Comparison of ENCODE assay signal across 30 cellular contexts in genomic region chr5:114314061-114314460, GRCh38. TPM values are rescaled to one million over a fixed set of nuclear protein-coding genes. Genes with fewer than 3 reads are reported as not detected.
"Had no signal": no experiment of that assay in that cellular context is flagged by ENCODE, and none has a peak within 500 bp of the region (broad histone marks: within the 10 kb centered on the region; RNA-seq: fewer than 3 reads in every experiment).

No MANE protein-coding gene starts in this region.

- H3K27ac ChIP-seq: epithelial cell of prostate, esophagus squamous epithelium, gastrocnemius medialis, heart right ventricle, left lung, lower lobe of right lung had no signal

- H3K27ac Mint-ChIP-seq: dendritic cell treated with granulocyte-macrophage colony-stimulating factor and Interleukin-4, amounts not matched to agents 40 ng/mL and 50 ng/mL, for 4 days; effector memory CD8-positive, alpha-beta T cell; endodermal cell; mesothelial cell of epicardium; naive B cell; naive thymus-derived CD8-positive, alpha-beta T cell had no signal

- H3K27me3 Mint-ChIP-seq: dendritic cell treated with granulocyte-macrophage colony-stimulating factor and Interleukin-4, amounts not matched to agents 40 ng/mL and 50 ng/mL, for 4 days; effector memory CD8-positive, alpha-beta T cell; naive B cell had no signal

- H3K4me1 ChIP-seq: esophagus squamous epithelium, gastrocnemius medialis, left lung had no signal

- H3K36me3 ChIP-seq: esophagus squamous epithelium, gastrocnemius medialis, heart right ventricle, left lung, lower lobe of right lung had no signal

- ATAC-seq: effector memory CD8-positive, alpha-beta T cell; esophagus mucosa; gastrocnemius medialis; heart right ventricle; left cardiac atrium; left lung; left ventricle myocardium superior; lower lobe of right lung; mucosa of descending colon; naive thymus-derived CD8-positive, alpha-beta T cell had no signal

- H3K4me3 Mint-ChIP-seq: dendritic cell treated with granulocyte-macrophage colony-stimulating factor and Interleukin-4, amounts not matched to agents 40 ng/mL and 50 ng/mL, for 4 days; effector memory CD8-positive, alpha-beta T cell; endodermal cell; mesothelial cell of epicardium; naive B cell; naive thymus-derived CD8-positive, alpha-beta T cell had no signal

- H3K36me3 Mint-ChIP-seq: mesothelial cell of epicardium; naive B cell; naive thymus-derived CD8-positive, alpha-beta T cell had no signal

- H3K27me3 ChIP-seq: esophagus squamous epithelium, gastrocnemius medialis, heart right ventricle, left lung had no signal

- H3K9me3 ChIP-seq: esophagus squamous epithelium, gastrocnemius medialis, heart right ventricle, left lung, lower lobe of right lung, mucosa of descending colon had no signal

- H3K9me3 Mint-ChIP-seq: dendritic cell treated with granulocyte-macrophage colony-stimulating factor and Interleukin-4, amounts not matched to agents 40 ng/mL and 50 ng/mL, for 4 days; effector memory CD8-positive, alpha-beta T cell; endodermal cell; mesothelial cell of epicardium; naive B cell had no signal

- H3K4me1 Mint-ChIP-seq: naive B cell; naive thymus-derived CD8-positive, alpha-beta T cell had no signal

- DNase-seq: cortex of kidney; effector CD8-positive, alpha-beta T cell; effector memory CD8-positive, alpha-beta T cell; endodermal cell; erythroblast; esophagus squamous epithelium; foreskin fibroblast; foreskin melanocyte; gastrocnemius medialis; glutamatergic neuron; head of caudate nucleus; heart right ventricle; hippocampal formation; left cardiac atrium; left lung; left ventricle myocardium superior; lower lobe of right lung; mesenchymal stem cell; mucosa of descending colon; naive B cell; naive thymus-derived CD8-positive, alpha-beta T cell had no signal

- H3K4me3 ChIP-seq: esophagus squamous epithelium, gastrocnemius medialis, heart right ventricle, left lung, lower lobe of right lung, mucosa of descending colon had no signal

- FAIRE-seq: endometrium, islet of Langerhans, keratinocyte had no signal

RNA-seq across cellular contexts. Expression of gene KCNN2, which starts 47.8 kb away (rescaled TPM):
- total RNA-seq: mesenteric fat pad; myocyte; naive thymus-derived CD8-positive, alpha-beta T cell had no signal
- polyA plus RNA-seq: naive thymus-derived CD8-positive, alpha-beta T cell had no signal
